1 cellular context compared by ENCODE assay signal in the genomic region with DNA sequence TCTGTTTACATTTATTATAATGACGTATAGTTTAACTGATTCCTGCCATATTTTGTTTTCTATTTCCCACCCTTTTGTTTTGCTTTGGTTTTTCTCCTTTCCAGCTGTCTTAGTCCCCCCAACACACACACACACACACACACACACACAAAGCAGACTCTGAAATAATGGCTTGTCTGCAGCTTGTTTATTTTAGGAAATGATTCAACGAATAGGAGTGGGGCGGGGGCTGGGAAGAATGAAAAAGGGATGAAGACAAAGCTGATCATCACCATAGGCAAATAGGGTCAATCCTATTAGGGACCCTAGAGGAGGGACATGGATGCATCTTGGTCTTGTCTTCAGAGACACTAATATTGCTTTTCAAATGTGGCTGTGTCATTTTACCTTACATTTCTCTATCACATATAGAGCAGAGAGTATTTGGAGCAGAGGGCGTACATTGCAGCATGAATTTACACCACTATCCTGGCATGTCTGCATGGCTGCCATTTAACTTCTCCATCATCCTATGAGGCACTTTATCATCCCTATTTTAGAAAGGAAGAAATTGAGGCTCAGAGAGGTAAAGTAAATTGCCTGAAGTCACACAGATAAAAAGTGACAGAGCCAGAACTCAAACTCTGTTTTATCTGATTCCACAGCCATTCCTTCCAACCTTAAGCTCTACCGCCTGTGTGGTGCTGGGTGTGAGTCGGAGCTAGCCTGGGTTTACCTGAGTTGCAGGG.
TF ChIP-seq lines count a peak whose summit lies in the region.

No MANE protein-coding gene starts in this region.

TF ChIP-seq in H1, 55 proteins besides CTCF, POLR2A, EP300 and RAD21:
- TF ChIP-seq MAFK (IDR thresholded peaks at IDR 0.05; ENCODE audit: low read depth, low read length) (no peak), RBBP5 (IDR thresholded peaks at IDR 0.05; ENCODE audit: borderline replicate concordance, low read depth, low read length) (no peak), CHD7 (IDR thresholded peaks at IDR 0.05; ENCODE audit: insufficient replicate concordance, low read length) (no peak), RNF2 (IDR thresholded peaks at IDR 0.05; ENCODE audit: borderline replicate concordance, low read depth, low read length, missing control alignments, poor library complexity, severe bottlenecking) (no peak), HDAC2 (IDR thresholded peaks at IDR 0.05; ENCODE audit: borderline replicate concordance in 1 of 2, low read depth in 2 of 2, low read length in 2 of 2) (no peak), TBP (IDR thresholded peaks at IDR 0.05; ENCODE audit: low read depth, low read length) (no peak), ZNF274 (IDR thresholded peaks at IDR 0.05; ENCODE audit: borderline replicate concordance, extremely low read depth, low read length) (no peak), CBX5 (IDR thresholded peaks at IDR 0.05; ENCODE audit: low read depth, low read length) (no peak), JUND (IDR thresholded peaks at IDR 0.05; ENCODE audit: low read length) (no peak)
- TF ChIP-seq, protein P1, sequence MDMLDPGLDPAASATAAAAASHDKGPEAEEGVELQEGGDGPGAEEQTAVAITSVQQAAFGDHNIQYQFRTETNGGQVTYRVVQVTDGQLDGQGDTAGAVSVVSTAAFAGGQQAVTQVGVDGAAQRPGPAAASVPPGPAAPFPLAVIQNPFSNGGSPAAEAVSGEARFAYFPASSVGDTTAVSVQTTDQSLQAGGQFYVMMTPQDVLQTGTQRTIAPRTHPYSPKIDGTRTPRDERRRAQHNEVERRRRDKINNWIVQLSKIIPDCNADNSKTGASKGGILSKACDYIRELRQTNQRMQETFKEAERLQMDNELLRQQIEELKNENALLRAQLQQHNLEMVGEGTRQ (IDR thresholded peaks at IDR 0.05; ENCODE audit: low read length), result no peak
